In genomic region chr6:13988049-13988738, GRCh38 we compare ENCODE assay signal across 20 cellular contexts.
A peak's percentile ranks its signal among the peaks of the same experiment; 100 is the strongest.
DNase-seq lines count a peak whose midpoint lies in the region; ATAC-seq, FAIRE-seq and TF ChIP-seq lines count a peak whose summit lies in the region.
"Had no signal": no experiment of that assay in that cellular context is flagged by ENCODE, and none has a peak within 500 bp of the region (broad histone marks: within the 10 kb centered on the region; RNA-seq: fewer than 3 reads in every experiment).

No MANE protein-coding gene starts in this region.

- peaks cover 33 to 72% of the 10 kb centered on the region in 2 experiments for H3K4me1 ChIP-seq in K562 (replicated peaks in 1 of 2; ENCODE audit: control insufficient read depth in 2 of 2, insufficient read depth in 2 of 2, low read length in 2 of 2)
- H3K4me1 ChIP-seq: Caco-2 had no signal

- POLR2A ChIA-PET in K562 (lab: Yijun Ruan, JAX), result interaction anchor here (1.2 to 4.9 kb wide), 3 partner anchors 8 to 51 kb away, joined by 3 to 30 read pairs (median 7); no protein-coding TSS in a partner anchor

- H3K9me3 ChIP-seq in K562 (replicated peaks; ENCODE audit: control insufficient read depth, insufficient read depth, low read depth, low read length), result no peaks in the 10 kb centered on the region; the same call in 1 of the 2 replicates
- H3K9me3 ChIP-seq: A549, Caco-2 had no signal

- H3K9me1 ChIP-seq in K562 (ENCODE audit: control insufficient read depth, insufficient read depth, low read length), result no peaks in the 10 kb centered on the region

- no peak for TF ChIP-seq POLR2A in K562 (conservative IDR thresholded peaks at IDR 0.05)

- peaks cover 41% of the 10 kb centered on the region for H3K79me2 ChIP-seq in K562 (ENCODE audit: control insufficient read depth, insufficient read depth, low read length)

- no peak for TF ChIP-seq EP300 in K562 (IDR thresholded peaks at IDR 0.05; ENCODE audit: low read length)

- no peaks in the 10 kb centered on the region for H4K20me1 ChIP-seq in K562 (replicated peaks; ENCODE audit: control insufficient read depth, insufficient read depth, low read length)

- H3K4me1 Mint-ChIP-seq in activated T-cell treated with anti-CD3 and anti-CD28 coated beads, Interleukin-2, amount 50 U/mL, for 72 hours (ENCODE audit: low read depth), result no peaks in the 10 kb centered on the region

- H3K27me3 Mint-ChIP-seq in activated T-cell treated with anti-CD3 and anti-CD28 coated beads, Interleukin-2, amount 50 U/mL, for 72 hours (ENCODE audit: low read depth), result peaks cover 39% of the 10 kb centered on the region

- H3K27ac ChIP-seq in K562 (ENCODE audit: extremely low read depth, low read depth, low read length), result peak overlapping the region; percentile 89; the same call in 2 of the 3 replicates
- H3K27ac ChIP-seq: 22Rv1, A549, C4-2B, HL-60 had no signal

- DNase-seq in activated T-cell treated with anti-CD3 and anti-CD28 coated beads, Interleukin-2, amount 50 U/mL, for 72 hours, result no peak
- DNase-seq in activated T-cell treated with anti-CD3 and anti-CD28 coated beads, Interleukin-2, amount 50 U/mL, for 48 hours, result no peak
- DNase-seq in NCI-H82 (lab: John Stamatoyannopoulos, UW) (peak; percentile 91), K562 (ENCODE audit: extremely low read depth in 1 of 4, low spot score in 3 of 4) (no peak), GF-D8 (lab: John Stamatoyannopoulos, UW) (no peak)
- DNase-seq: AML-193; Caco-2; CD4-positive, alpha-beta T cell; DMS79 treated with DMSO at 0.1 percent for 48 hours; H9; KBM-7 had no signal

- peak overlapping the region; percentile 64 for H3K27ac Mint-ChIP-seq in activated T-cell treated with anti-CD3 and anti-CD28 coated beads, Interleukin-2, amount 50 U/mL, for 72 hours
- H3K27ac Mint-ChIP-seq: CD4-positive, alpha-beta T cell; H9 had no signal

- CTCF ChIA-PET in K562 (lab: Yijun Ruan, JAX; ENCODE audit: low intra/inter-chr PET ratio), result no interaction called here

- BruUV-seq in K562 (replicated peaks; lab: Mats Ljungman, UMichigan), result no TSS peak

- H2AFZ ChIP-seq in K562 (ENCODE audit: low read depth, low read length), result peak overlapping the region; percentile 68

- no peak overlapping the region for H3K4me3 ChIP-seq in K562
- H3K4me3 ChIP-seq: A549, GM12878 had no signal

- no peak for ATAC-seq in activated T-cell treated with anti-CD3 and anti-CD28 coated beads, Interleukin-2, amount 50 U/mL, for 72 hours (replicated peaks in 1 of 2)
- ATAC-seq in K562 (no peak), HG03342 (IDR thresholded peaks at IDR 0.05; ENCODE audit: unreplicated experiment) (no peak), HG02973 (IDR thresholded peaks at IDR 0.05; ENCODE audit: unreplicated experiment) (no peak)
- ATAC-seq: A549, GM12878 had no signal

- no peak for TF ChIP-seq RAD21 in K562 (CRISPR knock-in tag; conservative IDR thresholded peaks at IDR 0.05 in 1 of 2, IDR thresholded peaks at IDR 0.05 in 1 of 2)

- H3K4me3 Mint-ChIP-seq in activated T-cell treated with anti-CD3 and anti-CD28 coated beads, Interleukin-2, amount 50 U/mL, for 72 hours, result no peak overlapping the region
- H3K4me3 Mint-ChIP-seq: CD4-positive, alpha-beta T cell; H9 had no signal

- intact Hi-C loops in K562 (cut with micrococcal nuclease), result no loop called here

- WGBS in K562 (ENCODE audit: insufficient coverage, low coverage, missing lambda C conversion rate), result 37% methylated on average over 5 of the region's 5 CpGs

- H3K27me3 ChIP-seq in K562 (ENCODE audit: control insufficient read depth in 2 of 2, insufficient read depth in 2 of 2, low read length in 2 of 2), result no peaks in the 10 kb centered on the region

- H3K36me3 Mint-ChIP-seq in activated T-cell treated with anti-CD3 and anti-CD28 coated beads, Interleukin-2, amount 50 U/mL, for 72 hours (ENCODE audit: insufficient read depth in 2 of 2), result no peaks in the 10 kb centered on the region

- no peaks in the 10 kb centered on the region; the same call in 1 of the 3 replicates for H3K36me3 ChIP-seq in K562 (ENCODE audit: control insufficient read depth, insufficient read depth, low read length)

- no peaks in the 10 kb centered on the region for H3K9me3 Mint-ChIP-seq in activated T-cell treated with anti-CD3 and anti-CD28 coated beads, Interleukin-2, amount 50 U/mL, for 72 hours
- H3K9me3 Mint-ChIP-seq: CD4-positive, alpha-beta T cell; H9 had no signal

- no peak for FAIRE-seq in K562 (lab: Jason Lieb, UNC)
- FAIRE-seq: A549, GM12878, GM19239, H1 had no signal

- no peak for TF ChIP-seq CTCF in K562 (IDR thresholded peaks at IDR 0.05 in 2 of 3, conservative IDR thresholded peaks at IDR 0.05 in 1 of 3; ENCODE audit: insufficient read depth in 2 of 3, low read depth in 1 of 3, low read length in 3 of 3)

- peak overlapping the region; percentile 15 to 71; a peak in 2 of 4 replicates for H3K9ac ChIP-seq in K562 (ENCODE audit: insufficient read depth in 1 of 2, low read depth in 2 of 2, low read length in 2 of 2)

- peak overlapping the region; percentile 83 for H3K4me2 ChIP-seq in K562 (ENCODE audit: insufficient read depth, low read length)
- H3K4me2 ChIP-seq: A549 had no signal

- in situ Hi-C loops in K562 (cut with MboI), result no loop called here

TF ChIP-seq in K562, 482 proteins besides CTCF, POLR2A, EP300 and RAD21:
- no peak for TF ChIP-seq ZNF184 (CRISPR knock-in tag; IDR thresholded peaks at IDR 0.05)
- no peak for TF ChIP-seq KLF1 (tag; IDR thresholded peaks at IDR 0.05)
- TF ChIP-seq NCOR1 (IDR thresholded peaks at IDR 0.05), result 0 out of 2 replicates have a peak, but pooled peaks have one; percentile 14
- TF ChIP-seq FIP1L1 (IDR thresholded peaks at IDR 0.05; ENCODE audit: low read depth, low read length, poor library complexity, severe bottlenecking), result no peak
- no peak for TF ChIP-seq ZNF134 (CRISPR knock-in tag; conservative IDR thresholded peaks at IDR 0.05)
- TF ChIP-seq ZNF695 (CRISPR knock-in tag; IDR thresholded peaks at IDR 0.05), result no peak
- TF ChIP-seq MNT (conservative IDR thresholded peaks at IDR 0.05), result 0 out of 4 replicates have a peak, but pooled peaks of 1 of the 2 experiments have one; percentile 10
- peak; percentile 69 for TF ChIP-seq ZBTB8A (IDR thresholded peaks at IDR 0.05; ENCODE audit: partially characterized antibody)
- no peak for TF ChIP-seq BCOR (IDR thresholded peaks at IDR 0.05)
- TF ChIP-seq TAF9B (IDR thresholded peaks at IDR 0.05; ENCODE audit: partially characterized antibody), result peak; percentile 28
- 0 out of 2 replicates have a peak, but pooled peaks have one; percentile 36 for TF ChIP-seq THRAP3 (IDR thresholded peaks at IDR 0.05; ENCODE audit: borderline replicate concordance)
- peak; percentile 23 for TF ChIP-seq CHD1 (IDR thresholded peaks at IDR 0.05; ENCODE audit: low read length)
- no peak for TF ChIP-seq MCM3 (IDR thresholded peaks at IDR 0.05)
- TF ChIP-seq ZNF644 (tag; IDR thresholded peaks at IDR 0.05; ENCODE audit: low read depth), result 0 out of 2 replicates have a peak, but pooled peaks have one; percentile 9
- TF ChIP-seq STAT5B (CRISPR knock-in tag; IDR thresholded peaks at IDR 0.05), result no peak
- TF ChIP-seq HMGXB4 (CRISPR knock-in tag; IDR thresholded peaks at IDR 0.05), result no peak
- TF ChIP-seq NCOA2 (IDR thresholded peaks at IDR 0.05; ENCODE audit: partially characterized antibody in 2 of 2), result peak; percentile 17 to 66
